Comparison of ENCODE assay signal across 8 cellular contexts in the genomic region with DNA sequence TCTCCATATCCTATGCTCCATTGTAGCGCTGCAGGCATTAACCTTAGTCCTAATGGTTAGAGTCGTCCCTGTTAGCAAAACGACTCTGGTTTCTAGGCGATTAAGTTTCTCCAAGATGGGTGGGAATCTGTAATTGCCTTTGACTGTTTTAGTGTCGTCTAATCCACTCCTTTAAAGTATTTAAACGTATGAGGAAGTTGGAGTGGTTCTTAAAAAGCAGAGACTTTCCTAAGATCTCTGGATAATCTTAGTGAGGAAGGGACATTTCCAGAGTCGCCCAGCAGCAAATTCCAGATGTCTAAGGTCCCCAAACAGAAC.
A peak's percentile ranks its signal among the peaks of the same experiment; 100 is the strongest.
DNase-seq lines count a peak whose midpoint lies in the region; ATAC-seq lines count a peak whose summit lies in the region.

No MANE protein-coding gene starts in this region.

- H3K36me3 ChIP-seq in ACC112 (ENCODE audit: insufficient read depth, low read length) (peaks cover 35% of the 10 kb centered on the region), KOPT-K1 (ENCODE audit: insufficient read depth, low read length) (peaks cover 71% of the 10 kb centered on the region), muscle layer of duodenum (ENCODE audit: control insufficient read depth in 1 of 2, insufficient read depth in 2 of 2, low read length in 2 of 2) (peaks cover 15 to 49% of the 10 kb centered on the region in 2 donors)

- H3K27me3 ChIP-seq in ACC112 (ENCODE audit: insufficient read depth, low read length), result no peaks in the 10 kb centered on the region
- H3K27me3 ChIP-seq in muscle layer of duodenum (ENCODE audit: low read depth, low read length), result no peaks in the 10 kb centered on the region

- H3K9me3 ChIP-seq in KOPT-K1 (ENCODE audit: insufficient read depth, low read length, poor library complexity, severe bottlenecking) (no peaks in the 10 kb centered on the region), muscle layer of duodenum (ENCODE audit: control insufficient read depth in 1 of 2, low read length in 2 of 2) (no peaks in the 10 kb centered on the region)

- H3K4me1 ChIP-seq in ACC112 (ENCODE audit: control insufficient read depth, insufficient read depth, low read length, unreplicated experiment), result peaks cover 23% of the 10 kb centered on the region
- H3K4me1 ChIP-seq in muscle layer of duodenum (ENCODE audit: control insufficient read depth in 1 of 2, insufficient read depth in 2 of 2, low read length in 2 of 2), result peaks cover 0 to 25% of the 10 kb centered on the region in 2 donors

- H2AFZ ChIP-seq in ACC112 (ENCODE audit: low read length, unreplicated experiment), result peak overlapping the region; percentile 40

- H3K27ac ChIP-seq in ACC112 (ENCODE audit: low read depth, low read length), result peak overlapping the region; percentile 37; the same call in 1 of the 2 replicates
- H3K27ac ChIP-seq in KOPT-K1 (ENCODE audit: low read depth, low read length, poor library complexity, severe bottlenecking), result peak overlapping the region; percentile 91
- H3K27ac ChIP-seq in cingulate gyrus (ENCODE audit: low read depth, low read length), result peak overlapping the region; percentile 94
- H3K27ac ChIP-seq in muscle layer of duodenum (ENCODE audit: low read length), result peak overlapping the region; percentile 97

- DNase-seq in COR-L47 (lab: John Stamatoyannopoulos, UW) (no peak), NCI-H2196 treated with DMSO at 0.1 percent for 48 hours (lab: John Stamatoyannopoulos, UW; ENCODE audit: unreplicated experiment) (no peak)

- H3K4me3 ChIP-seq in ACC112 (ENCODE audit: low read depth, low read length) (peak overlapping the region; percentile 85), muscle layer of duodenum (ENCODE audit: low read depth in 1 of 2, low read length in 2 of 2) (peak overlapping the region; percentile 73 to 97)

- no peak for ATAC-seq in GM21447 (IDR thresholded peaks at IDR 0.05; ENCODE audit: unreplicated experiment)
- ATAC-seq in HG03342 (IDR thresholded peaks at IDR 0.05; ENCODE audit: unreplicated experiment), result no peak

- H3K79me2 ChIP-seq in ACC112 (ENCODE audit: control insufficient read depth, insufficient read depth, low read length, unreplicated experiment), result peaks cover 58% of the 10 kb centered on the region

Comparison
In these comparisons a context has a peak if more than half of its experiments do, and no peak if none do; other contexts are left out.
1. H3K27ac ChIP-seq: peak in every context shown above with its lines; median percentile 97 in muscle layer of duodenum; 94 in cingulate gyrus; 91 in KOPT-K1; 37 in ACC112.